Comparison of ENCODE assay signal across 1 cellular context in the genomic region with DNA sequence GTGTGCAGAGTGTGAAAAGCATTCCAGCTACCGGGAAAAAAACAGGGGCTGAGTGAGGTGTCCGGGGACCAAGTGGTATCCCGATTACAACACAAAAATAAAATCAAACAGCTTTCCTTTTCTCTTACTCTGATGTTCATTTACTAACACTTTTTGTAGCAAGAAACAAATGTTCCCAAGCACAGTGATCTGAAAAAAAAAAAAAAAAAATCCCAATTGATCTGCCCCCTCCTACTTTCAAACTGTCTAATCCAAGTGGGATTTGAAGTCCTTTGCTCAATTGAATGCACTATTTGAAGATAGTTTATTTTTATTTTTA.
TF ChIP-seq lines count a peak whose summit lies in the region.

No MANE protein-coding gene starts in this region.

TF ChIP-seq in H1, 55 proteins besides CTCF, POLR2A, EP300 and RAD21:
- TF ChIP-seq, protein P1, sequence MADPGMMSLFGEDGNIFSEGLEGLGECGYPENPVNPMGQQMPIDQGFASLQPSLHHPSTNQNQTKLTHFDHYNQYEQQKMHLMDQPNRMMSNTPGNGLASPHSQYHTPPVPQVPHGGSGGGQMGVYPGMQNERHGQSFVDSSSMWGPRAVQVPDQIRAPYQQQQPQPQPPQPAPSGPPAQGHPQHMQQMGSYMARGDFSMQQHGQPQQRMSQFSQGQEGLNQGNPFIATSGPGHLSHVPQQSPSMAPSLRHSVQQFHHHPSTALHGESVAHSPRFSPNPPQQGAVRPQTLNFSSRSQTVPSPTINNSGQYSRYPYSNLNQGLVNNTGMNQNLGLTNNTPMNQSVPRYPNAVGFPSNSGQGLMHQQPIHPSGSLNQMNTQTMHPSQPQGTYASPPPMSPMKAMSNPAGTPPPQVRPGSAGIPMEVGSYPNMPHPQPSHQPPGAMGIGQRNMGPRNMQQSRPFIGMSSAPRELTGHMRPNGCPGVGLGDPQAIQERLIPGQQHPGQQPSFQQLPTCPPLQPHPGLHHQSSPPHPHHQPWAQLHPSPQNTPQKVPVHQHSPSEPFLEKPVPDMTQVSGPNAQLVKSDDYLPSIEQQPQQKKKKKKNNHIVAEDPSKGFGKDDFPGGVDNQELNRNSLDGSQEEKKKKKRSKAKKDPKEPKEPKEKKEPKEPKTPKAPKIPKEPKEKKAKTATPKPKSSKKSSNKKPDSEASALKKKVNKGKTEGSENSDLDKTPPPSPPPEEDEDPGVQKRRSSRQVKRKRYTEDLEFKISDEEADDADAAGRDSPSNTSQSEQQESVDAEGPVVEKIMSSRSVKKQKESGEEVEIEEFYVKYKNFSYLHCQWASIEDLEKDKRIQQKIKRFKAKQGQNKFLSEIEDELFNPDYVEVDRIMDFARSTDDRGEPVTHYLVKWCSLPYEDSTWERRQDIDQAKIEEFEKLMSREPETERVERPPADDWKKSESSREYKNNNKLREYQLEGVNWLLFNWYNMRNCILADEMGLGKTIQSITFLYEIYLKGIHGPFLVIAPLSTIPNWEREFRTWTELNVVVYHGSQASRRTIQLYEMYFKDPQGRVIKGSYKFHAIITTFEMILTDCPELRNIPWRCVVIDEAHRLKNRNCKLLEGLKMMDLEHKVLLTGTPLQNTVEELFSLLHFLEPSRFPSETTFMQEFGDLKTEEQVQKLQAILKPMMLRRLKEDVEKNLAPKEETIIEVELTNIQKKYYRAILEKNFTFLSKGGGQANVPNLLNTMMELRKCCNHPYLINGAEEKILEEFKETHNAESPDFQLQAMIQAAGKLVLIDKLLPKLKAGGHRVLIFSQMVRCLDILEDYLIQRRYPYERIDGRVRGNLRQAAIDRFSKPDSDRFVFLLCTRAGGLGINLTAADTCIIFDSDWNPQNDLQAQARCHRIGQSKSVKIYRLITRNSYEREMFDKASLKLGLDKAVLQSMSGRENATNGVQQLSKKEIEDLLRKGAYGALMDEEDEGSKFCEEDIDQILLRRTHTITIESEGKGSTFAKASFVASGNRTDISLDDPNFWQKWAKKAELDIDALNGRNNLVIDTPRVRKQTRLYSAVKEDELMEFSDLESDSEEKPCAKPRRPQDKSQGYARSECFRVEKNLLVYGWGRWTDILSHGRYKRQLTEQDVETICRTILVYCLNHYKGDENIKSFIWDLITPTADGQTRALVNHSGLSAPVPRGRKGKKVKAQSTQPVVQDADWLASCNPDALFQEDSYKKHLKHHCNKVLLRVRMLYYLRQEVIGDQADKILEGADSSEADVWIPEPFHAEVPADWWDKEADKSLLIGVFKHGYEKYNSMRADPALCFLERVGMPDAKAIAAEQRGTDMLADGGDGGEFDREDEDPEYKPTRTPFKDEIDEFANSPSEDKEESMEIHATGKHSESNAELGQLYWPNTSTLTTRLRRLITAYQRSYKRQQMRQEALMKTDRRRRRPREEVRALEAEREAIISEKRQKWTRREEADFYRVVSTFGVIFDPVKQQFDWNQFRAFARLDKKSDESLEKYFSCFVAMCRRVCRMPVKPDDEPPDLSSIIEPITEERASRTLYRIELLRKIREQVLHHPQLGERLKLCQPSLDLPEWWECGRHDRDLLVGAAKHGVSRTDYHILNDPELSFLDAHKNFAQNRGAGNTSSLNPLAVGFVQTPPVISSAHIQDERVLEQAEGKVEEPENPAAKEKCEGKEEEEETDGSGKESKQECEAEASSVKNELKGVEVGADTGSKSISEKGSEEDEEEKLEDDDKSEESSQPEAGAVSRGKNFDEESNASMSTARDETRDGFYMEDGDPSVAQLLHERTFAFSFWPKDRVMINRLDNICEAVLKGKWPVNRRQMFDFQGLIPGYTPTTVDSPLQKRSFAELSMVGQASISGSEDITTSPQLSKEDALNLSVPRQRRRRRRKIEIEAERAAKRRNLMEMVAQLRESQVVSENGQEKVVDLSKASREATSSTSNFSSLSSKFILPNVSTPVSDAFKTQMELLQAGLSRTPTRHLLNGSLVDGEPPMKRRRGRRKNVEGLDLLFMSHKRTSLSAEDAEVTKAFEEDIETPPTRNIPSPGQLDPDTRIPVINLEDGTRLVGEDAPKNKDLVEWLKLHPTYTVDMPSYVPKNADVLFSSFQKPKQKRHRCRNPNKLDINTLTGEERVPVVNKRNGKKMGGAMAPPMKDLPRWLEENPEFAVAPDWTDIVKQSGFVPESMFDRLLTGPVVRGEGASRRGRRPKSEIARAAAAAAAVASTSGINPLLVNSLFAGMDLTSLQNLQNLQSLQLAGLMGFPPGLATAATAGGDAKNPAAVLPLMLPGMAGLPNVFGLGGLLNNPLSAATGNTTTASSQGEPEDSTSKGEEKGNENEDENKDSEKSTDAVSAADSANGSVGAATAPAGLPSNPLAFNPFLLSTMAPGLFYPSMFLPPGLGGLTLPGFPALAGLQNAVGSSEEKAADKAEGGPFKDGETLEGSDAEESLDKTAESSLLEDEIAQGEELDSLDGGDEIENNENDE (IDR thresholded peaks at IDR 0.05; ENCODE audit: insufficient replicate concordance, low read length), result no peak
- TF ChIP-seq, protein P2, sequence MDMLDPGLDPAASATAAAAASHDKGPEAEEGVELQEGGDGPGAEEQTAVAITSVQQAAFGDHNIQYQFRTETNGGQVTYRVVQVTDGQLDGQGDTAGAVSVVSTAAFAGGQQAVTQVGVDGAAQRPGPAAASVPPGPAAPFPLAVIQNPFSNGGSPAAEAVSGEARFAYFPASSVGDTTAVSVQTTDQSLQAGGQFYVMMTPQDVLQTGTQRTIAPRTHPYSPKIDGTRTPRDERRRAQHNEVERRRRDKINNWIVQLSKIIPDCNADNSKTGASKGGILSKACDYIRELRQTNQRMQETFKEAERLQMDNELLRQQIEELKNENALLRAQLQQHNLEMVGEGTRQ (IDR thresholded peaks at IDR 0.05; ENCODE audit: low read length), result no peak
- TF ChIP-seq RBBP5 (IDR thresholded peaks at IDR 0.05; ENCODE audit: borderline replicate concordance, low read depth, low read length), result no peak
- no peak for TF ChIP-seq JUN (IDR thresholded peaks at IDR 0.05; ENCODE audit: low read depth, low read length)
- TF ChIP-seq CREB1 (IDR thresholded peaks at IDR 0.05), result no peak
- TF ChIP-seq KDM5A (IDR thresholded peaks at IDR 0.05; ENCODE audit: low read length), result no peak
- TF ChIP-seq SIX5 (IDR thresholded peaks at IDR 0.05; ENCODE audit: low read depth, low read length), result no peak
- no peak for TF ChIP-seq CEBPB (IDR thresholded peaks at IDR 0.05; ENCODE audit: low read depth, low read length)
- no peak for TF ChIP-seq TEAD4 (IDR thresholded peaks at IDR 0.05; ENCODE audit: low read depth, low read length)
- no peak for TF ChIP-seq BACH1 (IDR thresholded peaks at IDR 0.05; ENCODE audit: low read length)
- no peak for TF ChIP-seq POU5F1 (IDR thresholded peaks at IDR 0.05; ENCODE audit: low read depth, low read length)
- no peak for TF ChIP-seq RFX5 (IDR thresholded peaks at IDR 0.05; ENCODE audit: borderline replicate concordance, low read depth, low read length)
TF ChIP-seq in H1: peak in this region for 0.
